9 cellular contexts compared by ENCODE assay signal in genomic region chr3:50300681-50301254, GRCh38. TPM values are rescaled to one million over a fixed set of nuclear protein-coding genes. Genes with fewer than 3 reads are reported as not detected.
DNase-seq lines count a peak whose midpoint lies in the region; ATAC-seq, FAIRE-seq and TF ChIP-seq lines count a peak whose summit lies in the region.
"Had no signal": no experiment of that assay in that cellular context is flagged by ENCODE, and none has a peak within 500 bp of the region (broad histone marks: within the 10 kb centered on the region; RNA-seq: fewer than 3 reads in every experiment).

No MANE protein-coding gene starts in this region.

- H2BK15ac ChIP-seq in mesenchymal stem cell (ENCODE audit: low read depth, poor library complexity, severe bottlenecking): no peak overlapping the region

- no peaks in the 10 kb centered on the region for H3K9me3 Mint-ChIP-seq in activated T-cell treated with anti-CD3 and anti-CD28 coated beads, Interleukin-2, amount 50 U/mL, for 24 hours

- H3K14ac ChIP-seq in mesenchymal stem cell (ENCODE audit: low read length in 2 of 2): no peak overlapping the region

- peaks cover 20% of the 10 kb centered on the region for H3K36me3 Mint-ChIP-seq in activated T-cell treated with anti-CD3 and anti-CD28 coated beads, Interleukin-2, amount 50 U/mL, for 24 hours (ENCODE audit: low read depth)

- CTCF ChIA-PET in GM12878 (lab: Yijun Ruan, JAX): interaction anchor here (0.7 to 3.5 kb wide), 2 partner anchors 18 to 24 kb away, joined by 3 to 13 read pairs; no protein-coding TSS in a partner anchor

- H3K79me2 ChIP-seq in GM12878 (ENCODE audit: control insufficient read depth, insufficient read depth, low read length): peaks cover 2% of the 10 kb centered on the region; the same call in 1 of the 2 replicates

- peaks cover 14% of the 10 kb centered on the region for H3K79me1 ChIP-seq in mesenchymal stem cell (replicated peaks; ENCODE audit: low read length, poor library complexity, severe bottlenecking)

- H3K9me3 ChIP-seq in GM12878 (replicated peaks; ENCODE audit: control insufficient read depth, insufficient read depth, low read length) (no peaks in the 10 kb centered on the region), mesenchymal stem cell (ENCODE audit: control insufficient read depth, low read length) (no peaks in the 10 kb centered on the region)

- H2BK12ac ChIP-seq in mesenchymal stem cell (ENCODE audit: low read length in 2 of 2): peak overlapping the region in 1 of 2 experiments; percentile 34

- no peak for DNase-seq in activated T-cell treated with anti-CD3 and anti-CD28 coated beads, Interleukin-2, amount 50 U/mL, for 24 hours
- DNase-seq in activated T-cell treated with anti-CD3 and anti-CD28 coated beads for 4 hours: no peak
- DNase-seq in GM12878 (ENCODE audit: low read depth, low spot score): no peak
- DNase-seq in mesenchymal stem cell: no peak
- no peak for DNase-seq in NCI-H2107 treated with DMSO at 0.1 percent for 48 hours (lab: John Stamatoyannopoulos, UW; ENCODE audit: unreplicated experiment)
- no peak for DNase-seq in KG1 (lab: John Stamatoyannopoulos, UW)
- DNase-seq: NCI-H1105 treated with DMSO at 0.1 percent for 48 hours had no signal

- H3K27me3 Mint-ChIP-seq in activated T-cell treated with anti-CD3 and anti-CD28 coated beads, Interleukin-2, amount 50 U/mL, for 24 hours: no peaks in the 10 kb centered on the region

- SMC1A ChIA-PET in GM12878 (lab: Charles Lee; ENCODE audit: uncharacterized antibody, unreplicated experiment): no interaction called here

- no peak for TF ChIP-seq CTCF in GM12878 (IDR thresholded peaks at IDR 0.05 in 2 of 3, conservative IDR thresholded peaks at IDR 0.05 in 1 of 3; ENCODE audit: control insufficient read depth in 2 of 3, extremely low read depth in 1 of 3, insufficient read depth in 1 of 3, low read depth in 3 of 3, low read length in 3 of 3)

- WGBS in GM12878 (ENCODE audit: insufficient coverage, insufficient replicate concordance, low lambda C conversion rate, missing lambda C conversion rate): 85% methylated on average over 6 of the region's 6 CpGs
- WGBS in mesenchymal stem cell: 90% methylated on average over 6 of the region's 6 CpGs

- H4K20me1 ChIP-seq in GM12878 (ENCODE audit: control insufficient read depth, insufficient read depth): no peaks in the 10 kb centered on the region

- H3K9ac ChIP-seq in GM12878 (ENCODE audit: control insufficient read depth, insufficient read depth, low read length) (no peak overlapping the region), mesenchymal stem cell (ENCODE audit: low read length) (peak overlapping the region; percentile 83)

- H3K4me1 ChIP-seq in GM12878 (ENCODE audit: control insufficient read depth, insufficient read depth, low read length) (peaks cover 4% of the 10 kb centered on the region), mesenchymal stem cell (ENCODE audit: control insufficient read depth, insufficient read depth, low read depth, low read length) (peaks cover 36% of the 10 kb centered on the region)

- no peak overlapping the region for H2BK5ac ChIP-seq in mesenchymal stem cell (ENCODE audit: low read depth, low read length, poor library complexity, severe bottlenecking)

- no peak overlapping the region for H4K8ac ChIP-seq in mesenchymal stem cell (ENCODE audit: low read length)

- H2BK120ac ChIP-seq in mesenchymal stem cell (ENCODE audit: low read depth, low read length): no peak overlapping the region

- TF ChIP-seq EP300 in GM12878 (IDR thresholded peaks at IDR 0.05; ENCODE audit: borderline replicate concordance in 1 of 2, control insufficient read depth in 1 of 2, low read depth in 2 of 2, low read length in 2 of 2): no peak

- H3K18ac ChIP-seq in mesenchymal stem cell (ENCODE audit: low read depth in 1 of 2, low read length in 2 of 2): no peak overlapping the region

- no peak overlapping the region for H4K91ac ChIP-seq in mesenchymal stem cell (ENCODE audit: low read length)

- no peak for TF ChIP-seq POLR2A in GM12878 (IDR thresholded peaks at IDR 0.05; ENCODE audit: low read depth, low read length)

- H3K4me3 Mint-ChIP-seq in activated T-cell treated with anti-CD3 and anti-CD28 coated beads, Interleukin-2, amount 50 U/mL, for 24 hours: peak overlapping the region; percentile 97

- H3K27ac ChIP-seq in GM12878 (ENCODE audit: control insufficient read depth, insufficient read depth): no peak overlapping the region
- no peak overlapping the region for H3K27ac ChIP-seq in mesenchymal stem cell (ENCODE audit: low read length, poor library complexity, severe bottlenecking)
- peak overlapping the region; percentile 96 for H3K27ac ChIP-seq in temporal lobe (ENCODE audit: low read depth, low read length)

- FAIRE-seq in GM12878 (lab: Jason Lieb, UNC): no peak

- H3K27ac Mint-ChIP-seq in activated T-cell treated with anti-CD3 and anti-CD28 coated beads, Interleukin-2, amount 50 U/mL, for 24 hours: peak overlapping the region; percentile 100

- H3K23ac ChIP-seq in mesenchymal stem cell (ENCODE audit: low read length in 2 of 2): no peak overlapping the region

- H3K4me3 ChIP-seq in GM12878: peak overlapping the region; percentile 13; the same call in 1 of the 2 replicates
- peak overlapping the region in 1 of 2 experiments; percentile 73 for H3K4me3 ChIP-seq in mesenchymal stem cell (ENCODE audit: insufficient read depth in 1 of 2, low read depth in 1 of 2, low read length in 2 of 2)

- no TSS peak for BruUV-seq in GM12878 (replicated peaks; lab: Mats Ljungman, UMichigan)

- TF ChIP-seq RAD21 in GM12878 (IDR thresholded peaks at IDR 0.05; ENCODE audit: insufficient read depth, low read depth, low read length): no peak

- intact Hi-C loops in GM12878 (cut with micrococcal nuclease; ENCODE audit: unreplicated experiment): no loop called here

- peak overlapping the region; percentile 90; the same call in 1 of the 2 replicates for H3K4me2 ChIP-seq in GM12878 (ENCODE audit: control insufficient read depth, insufficient read depth)
- no peak overlapping the region for H3K4me2 ChIP-seq in mesenchymal stem cell (ENCODE audit: low read length, poor library complexity, severe bottlenecking)

- H2AFZ ChIP-seq in GM12878 (ENCODE audit: control insufficient read depth, low read depth, low read length) (no peak overlapping the region), mesenchymal stem cell (ENCODE audit: low read depth, low read length) (no peak overlapping the region)

- RAD21 ChIA-PET in GM12878 (lab: Charles Lee; ENCODE audit: unreplicated experiment): no interaction called here

- no peaks in the 10 kb centered on the region for H3K27me3 ChIP-seq in GM12878 (replicated peaks in 1 of 2; ENCODE audit: control insufficient read depth in 2 of 2, insufficient read depth in 2 of 2, low read length in 1 of 2)
- H3K27me3 ChIP-seq in mesenchymal stem cell (ENCODE audit: control insufficient read depth in 1 of 2, insufficient read depth in 1 of 2, low read length in 2 of 2): no peaks in the 10 kb centered on the region

- H3K36me3 ChIP-seq in GM12878 (ENCODE audit: control insufficient read depth in 2 of 2, insufficient read depth in 2 of 2, low read length in 1 of 2) (no peaks in the 10 kb centered on the region), mesenchymal stem cell (ENCODE audit: control insufficient read depth in 1 of 2, insufficient read depth in 2 of 2, low read depth in 1 of 2, low read length in 2 of 2) (peaks cover 3 to 12% of the 10 kb centered on the region in 2 experiments)

- peaks cover 33% of the 10 kb centered on the region for H3K4me1 Mint-ChIP-seq in activated T-cell treated with anti-CD3 and anti-CD28 coated beads, Interleukin-2, amount 50 U/mL, for 24 hours (ENCODE audit: low read depth)

- POLR2A ChIA-PET in GM12878 (lab: Charles Lee): no interaction called here

- in situ Hi-C loops in GM12878 (cut with MboI): no loop called here

- H3K4ac ChIP-seq in mesenchymal stem cell (ENCODE audit: low read depth in 1 of 2, low read length in 2 of 2): no peak overlapping the region

- no peak overlapping the region for H2AK5ac ChIP-seq in mesenchymal stem cell (ENCODE audit: low read length, severe bottlenecking)

- ATAC-seq in GM12878 (no peak), HG02970 (IDR thresholded peaks at IDR 0.05; ENCODE audit: low FRiP score, unreplicated experiment) (no peak)

RNA-seq across cellular contexts. Expression of gene HYAL3, which starts 1.6 kb away (rescaled TPM):
- total RNA-seq in GM12878 (2013; cell fraction: nucleolus; rRNA removed): 4.9 and 6.0 TPM in 2 replicates
- total RNA-seq in GM12878 (2014; rRNA removed) (3.6 and 4.0 TPM in 2 replicates), GM12878 (2014; rRNA removed; fragmentation: Illumina TruSeq; extraction: Trizol) (2.0 and 2.4 TPM in 2 replicates), GM12878 (2021) (2.8 and 3.9 TPM in 2 replicates), temporal lobe (4.9 TPM)
- 0.59 TPM for polyA plus RNA-seq in GM12878 (2011; ENCODE audit: low read depth)
- polyA plus RNA-seq in GM12878 (2011; rRNA removed) (0.94 and 1.4 TPM in 2 replicates), GM12878 (2014; fragmentation: Illumina TruSeq; extraction: Trizol) (0.49 and 1.8 TPM in 2 replicates), GM12878 (2014; fragmentation: Nextera tagmentation; extraction: Ambion mirVana) (under 1 TPM; 0.37 TPM), GM12878 (2014; rRNA removed) (3.7 and 4.0 TPM in 2 replicates), GM12878 (2016; fragmentation: Nextera tagmentation; extraction: Ambion mirVana) (1 to 10 TPM; 4.1 to 4.2 TPM)
- 3.3 and 4.1 TPM in 2 replicates for polyA plus RNA-seq in GM12878 (2011; cell fraction: cytosol; rRNA removed)
- 6.3 and 6.4 TPM in 2 replicates for polyA plus RNA-seq in GM12878 (2011; cell fraction: nucleus; rRNA removed)
- polyA plus RNA-seq in GM12878 (2012): 1.0 and 1.6 TPM in 2 replicates
- 1.0 and 4.2 TPM in 2 replicates for polyA minus RNA-seq in GM12878 (2011; rRNA and poly(A)+ RNA removed)
- polyA minus RNA-seq in GM12878 (2011; cell fraction: cytosol; rRNA and poly(A)+ RNA removed): 1.5 and 1.6 TPM in 2 replicates
- 4.2 and 5.4 TPM in 2 replicates for polyA minus RNA-seq in GM12878 (2011; cell fraction: nucleus; rRNA and poly(A)+ RNA removed)
- 4.2 TPM for polyA plus RNA-seq in mesenchymal stem cell (2013, experiment 1 of 2)
- 4.2 TPM for polyA plus RNA-seq in mesenchymal stem cell (2013, experiment 2 of 2)

RNA-seq across cellular contexts. Expression of gene NAA80, which starts 1.6 kb away (rescaled TPM):
- 24.5 and 24.6 TPM in 2 replicates for total RNA-seq in GM12878 (2013; cell fraction: nucleolus; rRNA removed)
- total RNA-seq in GM12878 (2014; rRNA removed): 8.5 and 9.2 TPM in 2 replicates
- total RNA-seq in GM12878 (2014; rRNA removed; fragmentation: Illumina TruSeq; extraction: Trizol): 2.9 and 3.8 TPM in 2 replicates
- 9.0 and 9.1 TPM in 2 replicates for total RNA-seq in GM12878 (2021)
- 3.1 TPM for polyA plus RNA-seq in GM12878 (2011; ENCODE audit: low read depth)
- 2.4 and 5.1 TPM in 2 replicates for polyA plus RNA-seq in GM12878 (2011; rRNA removed)
- 11.0 and 11.9 TPM in 2 replicates for polyA plus RNA-seq in GM12878 (2011; cell fraction: cytosol; rRNA removed)
- polyA plus RNA-seq in GM12878 (2011; cell fraction: nucleus; rRNA removed): 39.0 and 44.2 TPM in 2 replicates
- 7.8 and 11.0 TPM in 2 replicates for polyA plus RNA-seq in GM12878 (2012)
- 2.6 and 6.4 TPM in 2 replicates for polyA plus RNA-seq in GM12878 (2014; fragmentation: Illumina TruSeq; extraction: Trizol)
- under 1 TPM; 0.48 to 0.62 TPM for polyA plus RNA-seq in GM12878 (2014; fragmentation: Nextera tagmentation; extraction: Ambion mirVana)
- polyA plus RNA-seq in GM12878 (2014; rRNA removed): 12.7 and 13.6 TPM in 2 replicates
- polyA plus RNA-seq in GM12878 (2016; fragmentation: Nextera tagmentation; extraction: Ambion mirVana): 1 to 10 TPM; 7.0 to 8.0 TPM
- 7.8 and 20.4 TPM in 2 replicates for polyA minus RNA-seq in GM12878 (2011; rRNA and poly(A)+ RNA removed)
- polyA minus RNA-seq in GM12878 (2011; cell fraction: cytosol; rRNA and poly(A)+ RNA removed): 3.2 TPM in 2 replicates
- polyA minus RNA-seq in GM12878 (2011; cell fraction: nucleus; rRNA and poly(A)+ RNA removed): 19.7 and 30.1 TPM in 2 replicates
- 11.2 TPM for polyA plus RNA-seq in mesenchymal stem cell (2013, experiment 1 of 2)
- 11.6 TPM for polyA plus RNA-seq in mesenchymal stem cell (2013, experiment 2 of 2)
- total RNA-seq in temporal lobe: 1.5 TPM

RNA-seq across cellular contexts. Expression of gene HYAL1, which starts 2.6 kb away (rescaled TPM):
- total RNA-seq in GM12878 (2013; cell fraction: nucleolus; rRNA removed): 0.65 and 0.91 TPM in 2 replicates
- total RNA-seq in GM12878 (2014; rRNA removed) (0.06 and 0.33 TPM in 2 replicates), GM12878 (2014; rRNA removed; fragmentation: Illumina TruSeq; extraction: Trizol) (0.09 and 0.36 TPM in 2 replicates), GM12878 (2021) (0.40 and 0.49 TPM in 2 replicates), temporal lobe (0.49 TPM)
- polyA plus RNA-seq in GM12878 (2011; ENCODE audit: low read depth): not detected
- polyA plus RNA-seq in GM12878 (2011; rRNA removed) (0.04 and 0.07 TPM in 2 replicates), GM12878 (2014; fragmentation: Illumina TruSeq; extraction: Trizol) (0.07 TPM in 1 of 2 replicates, not detected in the other), GM12878 (2014; fragmentation: Nextera tagmentation; extraction: Ambion mirVana) (not detected), GM12878 (2014; rRNA removed) (0.13 and 0.20 TPM in 2 replicates), GM12878 (2016; fragmentation: Nextera tagmentation; extraction: Ambion mirVana) (under 1 TPM; 0.23 to 0.55 TPM)
- polyA plus RNA-seq in GM12878 (2011; cell fraction: cytosol; rRNA removed): 0.03 TPM in 2 replicates
- polyA plus RNA-seq in GM12878 (2011; cell fraction: nucleus; rRNA removed): 0.25 and 0.37 TPM in 2 replicates
- 0.20 and 0.25 TPM in 2 replicates for polyA plus RNA-seq in GM12878 (2012)
- 0.26 TPM in 1 of 2 replicates, not detected in the other for polyA minus RNA-seq in GM12878 (2011; rRNA and poly(A)+ RNA removed)
- polyA minus RNA-seq in GM12878 (2011; cell fraction: cytosol; rRNA and poly(A)+ RNA removed): 3.2 TPM in 1 of 2 replicates, not detected in the other
- 1.1 TPM in 1 of 2 replicates, not detected in the other for polyA minus RNA-seq in GM12878 (2011; cell fraction: nucleus; rRNA and poly(A)+ RNA removed)
- 0.15 TPM for polyA plus RNA-seq in mesenchymal stem cell (2013, experiment 1 of 2)
- 0.11 TPM for polyA plus RNA-seq in mesenchymal stem cell (2013, experiment 2 of 2)

RNA-seq across cellular contexts. Expression of gene IFRD2, which starts 8.5 kb away (rescaled TPM):
- 91.8 and 111 TPM in 2 replicates for total RNA-seq in GM12878 (2013; cell fraction: nucleolus; rRNA removed)
- 81.7 and 100 TPM in 2 replicates for total RNA-seq in GM12878 (2014; rRNA removed)
- total RNA-seq in GM12878 (2014; rRNA removed; fragmentation: Illumina TruSeq; extraction: Trizol): 47.5 and 52.0 TPM in 2 replicates
- total RNA-seq in GM12878 (2021): 96.6 and 103 TPM in 2 replicates
- polyA plus RNA-seq in GM12878 (2011; ENCODE audit: low read depth): 21.2 TPM
- polyA plus RNA-seq in GM12878 (2011; rRNA removed): 12.4 and 19.1 TPM in 2 replicates
- 43.7 and 61.2 TPM in 2 replicates for polyA plus RNA-seq in GM12878 (2011; cell fraction: cytosol; rRNA removed)
- polyA plus RNA-seq in GM12878 (2011; cell fraction: nucleus; rRNA removed): 223 and 239 TPM in 2 replicates
- 40.6 and 41.3 TPM in 2 replicates for polyA plus RNA-seq in GM12878 (2012)
- polyA plus RNA-seq in GM12878 (2014; fragmentation: Illumina TruSeq; extraction: Trizol): 19.1 and 44.1 TPM in 2 replicates
- 10 to 100 TPM; 33.7 to 82.8 TPM for polyA plus RNA-seq in GM12878 (2014; fragmentation: Nextera tagmentation; extraction: Ambion mirVana)
- 77.8 and 87.5 TPM in 2 replicates for polyA plus RNA-seq in GM12878 (2014; rRNA removed)
- 100 to 1,000 TPM; 144 to 153 TPM for polyA plus RNA-seq in GM12878 (2016; fragmentation: Nextera tagmentation; extraction: Ambion mirVana)
- polyA minus RNA-seq in GM12878 (2011; rRNA and poly(A)+ RNA removed): 21.5 and 46.9 TPM in 2 replicates
- 12.7 and 13.8 TPM in 2 replicates for polyA minus RNA-seq in GM12878 (2011; cell fraction: cytosol; rRNA and poly(A)+ RNA removed)
- polyA minus RNA-seq in GM12878 (2011; cell fraction: nucleus; rRNA and poly(A)+ RNA removed): 51.4 and 96.7 TPM in 2 replicates
- 24.4 TPM for polyA plus RNA-seq in mesenchymal stem cell (2013, experiment 1 of 2)
- polyA plus RNA-seq in mesenchymal stem cell (2013, experiment 2 of 2): 23.2 TPM
- total RNA-seq in temporal lobe: 10.8 TPM

RNA-seq across cellular contexts. Expression of gene HYAL2, which starts 21.8 kb away (rescaled TPM):
- 17.5 and 19.1 TPM in 2 replicates for total RNA-seq in GM12878 (2013; cell fraction: nucleolus; rRNA removed)
- total RNA-seq in GM12878 (2014; rRNA removed) (17.7 and 21.8 TPM in 2 replicates), GM12878 (2014; rRNA removed; fragmentation: Illumina TruSeq; extraction: Trizol) (7.6 and 7.7 TPM in 2 replicates), GM12878 (2021) (12.4 and 14.8 TPM in 2 replicates), temporal lobe (24.3 TPM)
- 22.0 TPM for polyA plus RNA-seq in GM12878 (2011; ENCODE audit: low read depth)
- polyA plus RNA-seq in GM12878 (2011; rRNA removed) (6.0 and 11.0 TPM in 2 replicates), GM12878 (2014; fragmentation: Illumina TruSeq; extraction: Trizol) (0.87 and 6.4 TPM in 2 replicates), GM12878 (2014; fragmentation: Nextera tagmentation; extraction: Ambion mirVana) (under 1 TPM; 0.06 to 0.31 TPM), GM12878 (2014; rRNA removed) (14.4 and 21.2 TPM in 2 replicates), GM12878 (2016; fragmentation: Nextera tagmentation; extraction: Ambion mirVana) (10 to 100 TPM; 17.1 to 17.4 TPM)
- polyA plus RNA-seq in GM12878 (2011; cell fraction: cytosol; rRNA removed): 17.1 and 24.4 TPM in 2 replicates
- 20.1 and 21.1 TPM in 2 replicates for polyA plus RNA-seq in GM12878 (2011; cell fraction: nucleus; rRNA removed)
- 5.0 and 5.8 TPM in 2 replicates for polyA plus RNA-seq in GM12878 (2012)
- 14.8 and 27.1 TPM in 2 replicates for polyA minus RNA-seq in GM12878 (2011; rRNA and poly(A)+ RNA removed)
- 6.5 and 7.4 TPM in 2 replicates for polyA minus RNA-seq in GM12878 (2011; cell fraction: cytosol; rRNA and poly(A)+ RNA removed)
- 12.2 and 21.7 TPM in 2 replicates for polyA minus RNA-seq in GM12878 (2011; cell fraction: nucleus; rRNA and poly(A)+ RNA removed)
- 40.1 TPM for polyA plus RNA-seq in mesenchymal stem cell (2013, experiment 1 of 2)
- polyA plus RNA-seq in mesenchymal stem cell (2013, experiment 2 of 2): 39.5 TPM
